In genomic region chr1:22164841-22165808, GRCh38 we compare ENCODE assay signal across 1 cellular context.
TF ChIP-seq lines count a peak whose summit lies in the region.

No MANE protein-coding gene starts in this region.

TF ChIP-seq in K562, 482 proteins besides CTCF, POLR2A, EP300 and RAD21:
- TF ChIP-seq ADNP (tag; IDR thresholded peaks at IDR 0.05) (0 out of 2 replicates have a peak, but pooled peaks have one; percentile 70), POLR2AphosphoS5 (IDR thresholded peaks at IDR 0.05; ENCODE audit: control insufficient read depth, insufficient read depth, low read depth, low read length) (peak; percentile 34; the same call in 1 of the 2 replicates), RBM25 (IDR thresholded peaks at IDR 0.05; ENCODE audit: low read depth, low read length, severe bottlenecking) (peak; percentile 47), BRD9 (IDR thresholded peaks at IDR 0.05; ENCODE audit: low read depth, partially characterized antibody) (no peak), SNIP1 (IDR thresholded peaks at IDR 0.05; ENCODE audit: low read depth) (no peak), SAFB (IDR thresholded peaks at IDR 0.05; ENCODE audit: borderline replicate concordance, low read depth, low read length) (no peak), ZFP36 (IDR thresholded peaks at IDR 0.05; ENCODE audit: low read depth, low read length, partially characterized antibody) (peak; percentile 90), HSF4 (CRISPR knock-in tag; IDR thresholded peaks at IDR 0.05; ENCODE audit: borderline replicate concordance) (no peak), TAF15 (IDR thresholded peaks at IDR 0.05; ENCODE audit: low read depth, low read length) (no peak), PRDM10 (IDR thresholded peaks at IDR 0.05; ENCODE audit: partially characterized antibody) (peak; percentile 89), BCOR (IDR thresholded peaks at IDR 0.05) (peak; percentile 75), MCM2 (IDR thresholded peaks at IDR 0.05; ENCODE audit: low read depth) (no peak)
- TF ChIP-seq, protein P1, sequence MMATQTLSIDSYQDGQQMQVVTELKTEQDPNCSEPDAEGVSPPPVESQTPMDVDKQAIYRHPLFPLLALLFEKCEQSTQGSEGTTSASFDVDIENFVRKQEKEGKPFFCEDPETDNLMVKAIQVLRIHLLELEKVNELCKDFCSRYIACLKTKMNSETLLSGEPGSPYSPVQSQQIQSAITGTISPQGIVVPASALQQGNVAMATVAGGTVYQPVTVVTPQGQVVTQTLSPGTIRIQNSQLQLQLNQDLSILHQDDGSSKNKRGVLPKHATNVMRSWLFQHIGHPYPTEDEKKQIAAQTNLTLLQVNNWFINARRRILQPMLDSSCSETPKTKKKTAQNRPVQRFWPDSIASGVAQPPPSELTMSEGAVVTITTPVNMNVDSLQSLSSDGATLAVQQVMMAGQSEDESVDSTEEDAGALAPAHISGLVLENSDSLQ (IDR thresholded peaks at IDR 0.05) = peak; percentile 69
- TF ChIP-seq, protein P2, sequence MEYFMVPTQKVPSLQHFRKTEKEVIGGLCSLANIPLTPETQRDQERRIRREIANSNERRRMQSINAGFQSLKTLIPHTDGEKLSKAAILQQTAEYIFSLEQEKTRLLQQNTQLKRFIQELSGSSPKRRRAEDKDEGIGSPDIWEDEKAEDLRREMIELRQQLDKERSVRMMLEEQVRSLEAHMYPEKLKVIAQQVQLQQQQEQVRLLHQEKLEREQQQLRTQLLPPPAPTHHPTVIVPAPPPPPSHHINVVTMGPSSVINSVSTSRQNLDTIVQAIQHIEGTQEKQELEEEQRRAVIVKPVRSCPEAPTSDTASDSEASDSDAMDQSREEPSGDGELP (CRISPR knock-in tag; IDR thresholded peaks at IDR 0.05; ENCODE audit: borderline replicate concordance) = no peak
